8 cellular contexts compared by ENCODE assay signal in genomic region chr2:176931588-176932563, GRCh38.
DNase-seq lines count a peak whose midpoint lies in the region; ATAC-seq and TF ChIP-seq lines count a peak whose summit lies in the region.

No MANE protein-coding gene starts in this region.

- no peak overlapping the region for H3K4me3 ChIP-seq in GM06990 (replicated peaks; ENCODE audit: low read depth, low read length)
- no peak overlapping the region for H3K4me3 ChIP-seq in WERI-Rb-1 (ENCODE audit: low read depth, low read length)

- peaks cover 7% of the 10 kb centered on the region for H3K27me3 Mint-ChIP-seq in T-helper 17 cell

- peaks cover 7% of the 10 kb centered on the region for H3K4me1 Mint-ChIP-seq in T-helper 17 cell

- DNase-seq in GM06990 (ENCODE audit: extremely low read depth, insufficient read length) (peak; percentile 72), T-helper 17 cell (no peak), lung microvascular endothelial cell (ENCODE audit: low read depth in 2 of 2) (peak; percentile 20 to 77), SKM-1 (lab: John Stamatoyannopoulos, UW; ENCODE audit: unreplicated experiment) (no peak), NCI-H82 treated with DMSO at 0.1 percent for 48 hours (lab: John Stamatoyannopoulos, UW; ENCODE audit: unreplicated experiment) (no peak), WERI-Rb-1 (no peak)

- H3K27ac ChIP-seq in WERI-Rb-1, result no peak overlapping the region

- ATAC-seq in GM19372 (IDR thresholded peaks at IDR 0.05; ENCODE audit: low read depth, unreplicated experiment) (peak; percentile 94), HG03175 (IDR thresholded peaks at IDR 0.05; ENCODE audit: unreplicated experiment) (peak; percentile 99), T-helper 17 cell (peak; percentile 88)

- no peaks in the 10 kb centered on the region for H3K27me3 ChIP-seq in GM06990 (replicated peaks; ENCODE audit: control insufficient read depth, insufficient read depth, low read length)
- H3K27me3 ChIP-seq in WERI-Rb-1 (ENCODE audit: insufficient read depth, low read depth, severe bottlenecking), result peaks cover 3% of the 10 kb centered on the region

- TF ChIP-seq CTCF in GM06990 (IDR thresholded peaks at IDR 0.05; ENCODE audit: insufficient read depth, low read length, poor library complexity, severe bottlenecking), result no peak
- TF ChIP-seq CTCF in WERI-Rb-1 (IDR thresholded peaks at IDR 0.05; ENCODE audit: low read depth, low read length), result no peak

- H3K9me3 ChIP-seq in T-helper 17 cell (ENCODE audit: control insufficient read depth, low read length, poor library complexity, severe bottlenecking) (no peaks in the 10 kb centered on the region), WERI-Rb-1 (ENCODE audit: severe bottlenecking) (no peaks in the 10 kb centered on the region)

- peak overlapping the region; percentile 14 for H3K27ac Mint-ChIP-seq in T-helper 17 cell

- no peaks in the 10 kb centered on the region for H3K36me3 ChIP-seq in GM06990 (ENCODE audit: control insufficient read depth, insufficient read depth, low read length)
- no peaks in the 10 kb centered on the region for H3K36me3 ChIP-seq in WERI-Rb-1

- peaks cover 3% of the 10 kb centered on the region for H3K36me3 Mint-ChIP-seq in T-helper 17 cell (ENCODE audit: low read depth)

- H3K4me3 Mint-ChIP-seq in T-helper 17 cell, result peak overlapping the region; percentile 37

Comparison
In these comparisons a context has a peak if more than half of its experiments do, and no peak if none do; other contexts are left out.
1. DNase-seq: peak in GM06990 (single experiment) and lung microvascular endothelial cell (2 of 2); none in T-helper 17 cell (0 of 3), SKM-1 (single experiment), NCI-H82 treated with DMSO at 0.1 percent for 48 hours (single experiment) and WERI-Rb-1 (single experiment).
2. Peak in every context shown above with its lines, with median percentiles within 50 percentile points of each other: ATAC-seq.